ENCODE assay signal across 1 cellular context in the genomic region with DNA sequence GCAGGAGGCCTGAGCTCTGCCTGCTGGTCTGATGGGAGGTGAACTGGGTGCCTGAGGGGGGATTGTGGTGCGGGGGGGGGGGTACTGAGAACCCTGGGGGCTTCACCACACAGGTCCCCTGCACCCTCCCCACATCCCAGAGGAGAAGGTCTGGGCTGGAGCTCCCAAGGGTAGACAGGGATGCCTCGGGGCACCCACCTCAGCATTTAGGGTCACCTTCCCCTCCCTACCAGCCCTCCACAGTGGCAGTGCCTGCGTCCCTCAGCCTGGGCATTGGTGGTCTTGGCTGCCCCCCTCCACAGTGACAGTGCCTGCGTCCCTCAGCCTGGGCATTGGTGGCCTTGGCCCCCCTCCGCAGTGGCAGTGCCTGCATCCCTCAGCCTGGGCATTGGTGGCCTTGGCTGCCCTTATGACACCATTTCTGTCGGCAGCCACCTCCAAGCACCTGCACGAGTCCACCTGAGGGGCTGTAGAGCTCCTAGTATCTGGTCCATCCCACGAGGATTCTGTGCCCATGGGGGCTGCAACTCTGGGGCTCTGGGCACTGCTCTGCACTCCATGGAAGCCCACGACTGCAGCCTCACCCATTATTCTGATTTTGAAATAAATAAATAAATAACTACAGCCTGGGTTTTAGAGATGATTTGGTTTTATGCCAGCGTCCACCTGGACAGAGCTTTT.
TF ChIP-seq lines count a peak whose summit lies in the region.

No MANE protein-coding gene starts in this region.

TF ChIP-seq in SK-N-SH, 30 proteins besides CTCF, POLR2A, EP300 and RAD21 (continued from another document):
- TF ChIP-seq, protein P1, sequence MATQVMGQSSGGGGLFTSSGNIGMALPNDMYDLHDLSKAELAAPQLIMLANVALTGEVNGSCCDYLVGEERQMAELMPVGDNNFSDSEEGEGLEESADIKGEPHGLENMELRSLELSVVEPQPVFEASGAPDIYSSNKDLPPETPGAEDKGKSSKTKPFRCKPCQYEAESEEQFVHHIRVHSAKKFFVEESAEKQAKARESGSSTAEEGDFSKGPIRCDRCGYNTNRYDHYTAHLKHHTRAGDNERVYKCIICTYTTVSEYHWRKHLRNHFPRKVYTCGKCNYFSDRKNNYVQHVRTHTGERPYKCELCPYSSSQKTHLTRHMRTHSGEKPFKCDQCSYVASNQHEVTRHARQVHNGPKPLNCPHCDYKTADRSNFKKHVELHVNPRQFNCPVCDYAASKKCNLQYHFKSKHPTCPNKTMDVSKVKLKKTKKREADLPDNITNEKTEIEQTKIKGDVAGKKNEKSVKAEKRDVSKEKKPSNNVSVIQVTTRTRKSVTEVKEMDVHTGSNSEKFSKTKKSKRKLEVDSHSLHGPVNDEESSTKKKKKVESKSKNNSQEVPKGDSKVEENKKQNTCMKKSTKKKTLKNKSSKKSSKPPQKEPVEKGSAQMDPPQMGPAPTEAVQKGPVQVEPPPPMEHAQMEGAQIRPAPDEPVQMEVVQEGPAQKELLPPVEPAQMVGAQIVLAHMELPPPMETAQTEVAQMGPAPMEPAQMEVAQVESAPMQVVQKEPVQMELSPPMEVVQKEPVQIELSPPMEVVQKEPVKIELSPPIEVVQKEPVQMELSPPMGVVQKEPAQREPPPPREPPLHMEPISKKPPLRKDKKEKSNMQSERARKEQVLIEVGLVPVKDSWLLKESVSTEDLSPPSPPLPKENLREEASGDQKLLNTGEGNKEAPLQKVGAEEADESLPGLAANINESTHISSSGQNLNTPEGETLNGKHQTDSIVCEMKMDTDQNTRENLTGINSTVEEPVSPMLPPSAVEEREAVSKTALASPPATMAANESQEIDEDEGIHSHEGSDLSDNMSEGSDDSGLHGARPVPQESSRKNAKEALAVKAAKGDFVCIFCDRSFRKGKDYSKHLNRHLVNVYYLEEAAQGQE (IDR thresholded peaks at IDR 0.05; ENCODE audit: low read depth, low read length), result no peak
- TF ChIP-seq RFX5 (IDR thresholded peaks at IDR 0.05; ENCODE audit: low read length) (no peak), POLR2AphosphoS5 (IDR thresholded peaks at IDR 0.05; ENCODE audit: low read depth, low read length) (no peak), GATA2 (CRISPR knock-in tag; IDR thresholded peaks at IDR 0.05) (no peak), TCF12 (IDR thresholded peaks at IDR 0.05) (no peak), NRF1 (IDR thresholded peaks at IDR 0.05; ENCODE audit: low read depth, low read length) (no peak), TAF1 (IDR thresholded peaks at IDR 0.05; ENCODE audit: borderline replicate concordance, low read depth, low read length) (no peak), EZH2phosphoT487 (IDR thresholded peaks at IDR 0.05; ENCODE audit: borderline replicate concordance, low read depth) (no peak), FOSL2 (IDR thresholded peaks at IDR 0.05; ENCODE audit: borderline replicate concordance, low read depth) (no peak), FOXJ3 (CRISPR knock-in tag; IDR thresholded peaks at IDR 0.05) (no peak)
- TF ChIP-seq, protein P2, sequence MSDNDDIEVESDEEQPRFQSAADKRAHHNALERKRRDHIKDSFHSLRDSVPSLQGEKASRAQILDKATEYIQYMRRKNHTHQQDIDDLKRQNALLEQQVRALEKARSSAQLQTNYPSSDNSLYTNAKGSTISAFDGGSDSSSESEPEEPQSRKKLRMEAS (IDR thresholded peaks at IDR 0.05; ENCODE audit: low read depth), result no peak
- TF ChIP-seq, protein P3, sequence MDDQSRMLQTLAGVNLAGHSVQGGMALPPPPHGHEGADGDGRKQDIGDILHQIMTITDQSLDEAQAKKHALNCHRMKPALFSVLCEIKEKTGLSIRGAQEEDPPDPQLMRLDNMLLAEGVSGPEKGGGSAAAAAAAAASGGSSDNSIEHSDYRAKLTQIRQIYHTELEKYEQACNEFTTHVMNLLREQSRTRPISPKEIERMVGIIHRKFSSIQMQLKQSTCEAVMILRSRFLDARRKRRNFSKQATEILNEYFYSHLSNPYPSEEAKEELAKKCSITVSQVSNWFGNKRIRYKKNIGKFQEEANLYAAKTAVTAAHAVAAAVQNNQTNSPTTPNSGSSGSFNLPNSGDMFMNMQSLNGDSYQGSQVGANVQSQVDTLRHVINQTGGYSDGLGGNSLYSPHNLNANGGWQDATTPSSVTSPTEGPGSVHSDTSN (IDR thresholded peaks at IDR 0.05), result no peak
- TF ChIP-seq, protein P4, sequence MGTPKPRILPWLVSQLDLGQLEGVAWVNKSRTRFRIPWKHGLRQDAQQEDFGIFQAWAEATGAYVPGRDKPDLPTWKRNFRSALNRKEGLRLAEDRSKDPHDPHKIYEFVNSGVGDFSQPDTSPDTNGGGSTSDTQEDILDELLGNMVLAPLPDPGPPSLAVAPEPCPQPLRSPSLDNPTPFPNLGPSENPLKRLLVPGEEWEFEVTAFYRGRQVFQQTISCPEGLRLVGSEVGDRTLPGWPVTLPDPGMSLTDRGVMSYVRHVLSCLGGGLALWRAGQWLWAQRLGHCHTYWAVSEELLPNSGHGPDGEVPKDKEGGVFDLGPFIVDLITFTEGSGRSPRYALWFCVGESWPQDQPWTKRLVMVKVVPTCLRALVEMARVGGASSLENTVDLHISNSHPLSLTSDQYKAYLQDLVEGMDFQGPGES (IDR thresholded peaks at IDR 0.05; ENCODE audit: low read depth, low read length), result no peak
